Comparison of ENCODE assay signal across 2 cellular contexts in the genomic region with DNA sequence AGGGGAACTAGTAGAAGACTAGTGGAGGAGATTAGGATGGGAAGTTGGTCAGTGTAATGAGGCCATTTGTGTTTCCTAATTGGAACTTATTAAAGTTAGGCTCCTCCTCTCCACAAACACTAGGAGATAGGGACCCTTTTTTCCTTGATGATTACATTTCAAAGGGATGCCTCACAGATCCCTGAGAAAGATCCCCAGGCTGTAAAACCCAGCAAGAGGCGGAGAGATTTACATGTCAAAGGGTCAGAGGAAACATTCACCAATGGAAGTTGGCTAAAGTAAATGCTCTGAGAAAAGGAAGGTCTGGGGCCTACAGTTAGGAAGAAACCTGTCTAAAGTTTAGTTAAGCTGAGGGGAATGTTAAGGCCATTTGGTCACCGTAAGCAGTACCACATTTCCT.
TF ChIP-seq lines count a peak whose summit lies in the region.

No MANE protein-coding gene starts in this region.

TF ChIP-seq in SK-N-SH, 30 proteins besides CTCF, POLR2A, EP300 and RAD21 (continued from another document):
- TF ChIP-seq GABPA (IDR thresholded peaks at IDR 0.05; ENCODE audit: low read depth) (no peak), ELF1 (IDR thresholded peaks at IDR 0.05) (no peak), MXI1 (IDR thresholded peaks at IDR 0.05; ENCODE audit: low read depth, low read length) (no peak), RFX5 (IDR thresholded peaks at IDR 0.05; ENCODE audit: low read length) (no peak), CHD2 (IDR thresholded peaks at IDR 0.05; ENCODE audit: low read length, partially characterized antibody) (no peak), YY1 (IDR thresholded peaks at IDR 0.05; ENCODE audit: low read depth) (no peak), SMC3 (IDR thresholded peaks at IDR 0.05; ENCODE audit: low read depth, low read length) (no peak), POLR2AphosphoS5 (IDR thresholded peaks at IDR 0.05; ENCODE audit: low read depth, low read length) (no peak), TCF12 (IDR thresholded peaks at IDR 0.05) (no peak), FOXM1 (IDR thresholded peaks at IDR 0.05; ENCODE audit: low read depth) (no peak), NRF1 (IDR thresholded peaks at IDR 0.05; ENCODE audit: low read depth, low read length) (no peak), TEAD4 (IDR thresholded peaks at IDR 0.05; ENCODE audit: borderline replicate concordance, insufficient read depth) (no peak)
- TF ChIP-seq, protein P1, sequence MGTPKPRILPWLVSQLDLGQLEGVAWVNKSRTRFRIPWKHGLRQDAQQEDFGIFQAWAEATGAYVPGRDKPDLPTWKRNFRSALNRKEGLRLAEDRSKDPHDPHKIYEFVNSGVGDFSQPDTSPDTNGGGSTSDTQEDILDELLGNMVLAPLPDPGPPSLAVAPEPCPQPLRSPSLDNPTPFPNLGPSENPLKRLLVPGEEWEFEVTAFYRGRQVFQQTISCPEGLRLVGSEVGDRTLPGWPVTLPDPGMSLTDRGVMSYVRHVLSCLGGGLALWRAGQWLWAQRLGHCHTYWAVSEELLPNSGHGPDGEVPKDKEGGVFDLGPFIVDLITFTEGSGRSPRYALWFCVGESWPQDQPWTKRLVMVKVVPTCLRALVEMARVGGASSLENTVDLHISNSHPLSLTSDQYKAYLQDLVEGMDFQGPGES (IDR thresholded peaks at IDR 0.05; ENCODE audit: low read depth, low read length), result no peak
- TF ChIP-seq, protein P2, sequence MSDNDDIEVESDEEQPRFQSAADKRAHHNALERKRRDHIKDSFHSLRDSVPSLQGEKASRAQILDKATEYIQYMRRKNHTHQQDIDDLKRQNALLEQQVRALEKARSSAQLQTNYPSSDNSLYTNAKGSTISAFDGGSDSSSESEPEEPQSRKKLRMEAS (IDR thresholded peaks at IDR 0.05; ENCODE audit: low read depth), result no peak
- TF ChIP-seq, protein P3, sequence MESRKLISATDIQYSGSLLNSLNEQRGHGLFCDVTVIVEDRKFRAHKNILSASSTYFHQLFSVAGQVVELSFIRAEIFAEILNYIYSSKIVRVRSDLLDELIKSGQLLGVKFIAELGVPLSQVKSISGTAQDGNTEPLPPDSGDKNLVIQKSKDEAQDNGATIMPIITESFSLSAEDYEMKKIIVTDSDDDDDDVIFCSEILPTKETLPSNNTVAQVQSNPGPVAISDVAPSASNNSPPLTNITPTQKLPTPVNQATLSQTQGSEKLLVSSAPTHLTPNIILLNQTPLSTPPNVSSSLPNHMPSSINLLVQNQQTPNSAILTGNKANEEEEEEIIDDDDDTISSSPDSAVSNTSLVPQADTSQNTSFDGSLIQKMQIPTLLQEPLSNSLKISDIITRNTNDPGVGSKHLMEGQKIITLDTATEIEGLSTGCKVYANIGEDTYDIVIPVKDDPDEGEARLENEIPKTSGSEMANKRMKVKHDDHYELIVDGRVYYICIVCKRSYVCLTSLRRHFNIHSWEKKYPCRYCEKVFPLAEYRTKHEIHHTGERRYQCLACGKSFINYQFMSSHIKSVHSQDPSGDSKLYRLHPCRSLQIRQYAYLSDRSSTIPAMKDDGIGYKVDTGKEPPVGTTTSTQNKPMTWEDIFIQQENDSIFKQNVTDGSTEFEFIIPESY (IDR thresholded peaks at IDR 0.05; ENCODE audit: borderline replicate concordance, low read depth), result no peak
- TF ChIP-seq, protein P4, sequence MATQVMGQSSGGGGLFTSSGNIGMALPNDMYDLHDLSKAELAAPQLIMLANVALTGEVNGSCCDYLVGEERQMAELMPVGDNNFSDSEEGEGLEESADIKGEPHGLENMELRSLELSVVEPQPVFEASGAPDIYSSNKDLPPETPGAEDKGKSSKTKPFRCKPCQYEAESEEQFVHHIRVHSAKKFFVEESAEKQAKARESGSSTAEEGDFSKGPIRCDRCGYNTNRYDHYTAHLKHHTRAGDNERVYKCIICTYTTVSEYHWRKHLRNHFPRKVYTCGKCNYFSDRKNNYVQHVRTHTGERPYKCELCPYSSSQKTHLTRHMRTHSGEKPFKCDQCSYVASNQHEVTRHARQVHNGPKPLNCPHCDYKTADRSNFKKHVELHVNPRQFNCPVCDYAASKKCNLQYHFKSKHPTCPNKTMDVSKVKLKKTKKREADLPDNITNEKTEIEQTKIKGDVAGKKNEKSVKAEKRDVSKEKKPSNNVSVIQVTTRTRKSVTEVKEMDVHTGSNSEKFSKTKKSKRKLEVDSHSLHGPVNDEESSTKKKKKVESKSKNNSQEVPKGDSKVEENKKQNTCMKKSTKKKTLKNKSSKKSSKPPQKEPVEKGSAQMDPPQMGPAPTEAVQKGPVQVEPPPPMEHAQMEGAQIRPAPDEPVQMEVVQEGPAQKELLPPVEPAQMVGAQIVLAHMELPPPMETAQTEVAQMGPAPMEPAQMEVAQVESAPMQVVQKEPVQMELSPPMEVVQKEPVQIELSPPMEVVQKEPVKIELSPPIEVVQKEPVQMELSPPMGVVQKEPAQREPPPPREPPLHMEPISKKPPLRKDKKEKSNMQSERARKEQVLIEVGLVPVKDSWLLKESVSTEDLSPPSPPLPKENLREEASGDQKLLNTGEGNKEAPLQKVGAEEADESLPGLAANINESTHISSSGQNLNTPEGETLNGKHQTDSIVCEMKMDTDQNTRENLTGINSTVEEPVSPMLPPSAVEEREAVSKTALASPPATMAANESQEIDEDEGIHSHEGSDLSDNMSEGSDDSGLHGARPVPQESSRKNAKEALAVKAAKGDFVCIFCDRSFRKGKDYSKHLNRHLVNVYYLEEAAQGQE (IDR thresholded peaks at IDR 0.05; ENCODE audit: low read depth, low read length), result no peak

TF ChIP-seq in SK-N-SH treated with all-trans-retinoic acid at 6 μM for 48 hours, 23 proteins besides CTCF, POLR2A, EP300 and RAD21:
- TF ChIP-seq OSR1 (CRISPR knock-in tag; IDR thresholded peaks at IDR 0.05) (no peak), ZFP3 (CRISPR knock-in tag; IDR thresholded peaks at IDR 0.05) (no peak), ZNF8 (CRISPR knock-in tag; IDR thresholded peaks at IDR 0.05) (no peak), ZNF565 (CRISPR knock-in tag; conservative IDR thresholded peaks at IDR 0.05; ENCODE audit: low read depth) (no peak), ZC3H10 (CRISPR knock-in tag; IDR thresholded peaks at IDR 0.05) (no peak), ESRRG (CRISPR knock-in tag; IDR thresholded peaks at IDR 0.05) (no peak), BACH2 (CRISPR knock-in tag; IDR thresholded peaks at IDR 0.05; ENCODE audit: borderline replicate concordance) (no peak)
